21 cellular contexts compared by ENCODE assay signal in genomic region chr10:97385565-97385964, GRCh38.
"Had no signal": no experiment of that assay in that cellular context is flagged by ENCODE, and none has a peak within 500 bp of the region (broad histone marks: within the 10 kb centered on the region; RNA-seq: fewer than 3 reads in every experiment).

No MANE protein-coding gene starts in this region.

- H3K4me1 ChIP-seq: gastrocnemius medialis, lower lobe of right lung, vagina had no signal

- FAIRE-seq: astrocyte, colon, islet of Langerhans had no signal

- H3K27ac ChIP-seq: dorsolateral prefrontal cortex, esophagus muscularis mucosa, gastrocnemius medialis, lower lobe of right lung, thoracic aorta, vagina had no signal

- H3K27me3 ChIP-seq: dorsolateral prefrontal cortex, esophagus muscularis mucosa, gastrocnemius medialis, vagina had no signal

- H3K9me3 ChIP-seq: esophagus muscularis mucosa, gastrocnemius medialis, lower lobe of right lung, thoracic aorta, vagina had no signal

- ATAC-seq: activated T-helper 17 cell treated with anti-CD3 and anti-CD28 coated beads, Interleukin-2, amount 50 U/mL, for 72 hours; effector memory CD8-positive, alpha-beta T cell; gastrocnemius medialis; lower lobe of right lung; naive thymus-derived CD8-positive, alpha-beta T cell; T-cell had no signal

- DNase-seq: activated naive CD8-positive, alpha-beta T cell treated with anti-CD3 and anti-CD28 coated beads for 36 hours; activated T-cell treated with anti-CD3 and anti-CD28 coated beads, Interleukin-2, amount 50 U/mL, for 1 hour; dorsolateral prefrontal cortex; effector memory CD8-positive, alpha-beta T cell; gastrocnemius medialis; lower lobe of right lung; naive thymus-derived CD8-positive, alpha-beta T cell; nucleus accumbens; stimulated activated CD4-positive, alpha-beta T cell treated with anti-CD3 and anti-CD28 coated beads, Interleukin-4, amount 100 ng/mL, for 1 hour; stimulated activated naive CD4-positive, alpha-beta T cell; T-cell; T-helper 9 cell had no signal

- H3K4me1 Mint-ChIP-seq: activated naive CD8-positive, alpha-beta T cell treated with anti-CD3 and anti-CD28 coated beads for 36 hours; activated T-helper 17 cell treated with anti-CD3 and anti-CD28 coated beads, Interleukin-2, amount 50 U/mL, for 72 hours; central memory CD8-positive, alpha-beta T cell; T-cell had no signal

- H3K4me3 ChIP-seq: dorsolateral prefrontal cortex, esophagus muscularis mucosa, gastrocnemius medialis, lower lobe of right lung, thoracic aorta, vagina had no signal

- H3K27ac Mint-ChIP-seq: activated naive CD8-positive, alpha-beta T cell treated with anti-CD3 and anti-CD28 coated beads for 36 hours; activated T-helper 17 cell treated with anti-CD3 and anti-CD28 coated beads, Interleukin-2, amount 50 U/mL, for 72 hours; T-cell; type B pancreatic cell had no signal

- H3K4me3 Mint-ChIP-seq: activated naive CD8-positive, alpha-beta T cell treated with anti-CD3 and anti-CD28 coated beads for 36 hours; activated T-helper 17 cell treated with anti-CD3 and anti-CD28 coated beads, Interleukin-2, amount 50 U/mL, for 72 hours; central memory CD8-positive, alpha-beta T cell; T-cell; type B pancreatic cell had no signal

- H3K27me3 Mint-ChIP-seq: activated naive CD8-positive, alpha-beta T cell treated with anti-CD3 and anti-CD28 coated beads for 36 hours; activated T-helper 17 cell treated with anti-CD3 and anti-CD28 coated beads, Interleukin-2, amount 50 U/mL, for 72 hours; central memory CD8-positive, alpha-beta T cell; effector memory CD8-positive, alpha-beta T cell; naive thymus-derived CD8-positive, alpha-beta T cell; T-cell; type B pancreatic cell had no signal
